ENCODE assay signal across 16 cellular contexts in the genomic region with DNA sequence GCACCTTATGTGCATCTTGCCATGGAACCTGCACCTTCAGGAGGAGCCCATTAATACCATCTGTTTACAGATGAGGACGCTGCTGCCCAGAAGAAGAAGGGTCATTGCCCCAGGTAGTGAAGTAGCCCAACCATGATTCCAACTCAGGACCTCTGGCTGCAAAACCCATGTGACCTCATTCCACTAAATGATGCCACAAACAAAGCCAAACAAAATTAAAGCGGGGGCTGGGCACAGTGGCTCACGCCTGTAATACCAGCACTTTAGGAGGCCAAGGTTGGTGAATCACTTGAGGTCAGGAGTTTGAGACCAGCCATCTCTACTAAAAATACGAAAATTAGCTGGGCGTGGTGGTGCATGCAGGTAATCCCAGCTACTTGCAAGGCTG.
"Had no signal": no experiment of that assay in that cellular context is flagged by ENCODE, and none has a peak within 500 bp of the region (broad histone marks: within the 10 kb centered on the region; RNA-seq: fewer than 3 reads in every experiment).

No MANE protein-coding gene starts in this region.

- H3K27me3 Mint-ChIP-seq: dendritic cell treated with granulocyte-macrophage colony-stimulating factor and Interleukin-4, amounts not matched to agents 40 ng/mL and 50 ng/mL, for 4 days; effector memory CD8-positive, alpha-beta T cell; naive thymus-derived CD4-positive, alpha-beta T cell had no signal

- H3K4me1 ChIP-seq: esophagus muscularis mucosa, gastrocnemius medialis, left ventricle myocardium inferior, right atrium auricular region, tibial artery had no signal

- H3K27ac ChIP-seq: epithelial cell of prostate, esophagus muscularis mucosa, gastrocnemius medialis, left ventricle myocardium inferior, neutrophil, right atrium auricular region, tibial artery had no signal

- H3K9me3 Mint-ChIP-seq: dendritic cell treated with granulocyte-macrophage colony-stimulating factor and Interleukin-4, amounts not matched to agents 40 ng/mL and 50 ng/mL, for 4 days; effector memory CD8-positive, alpha-beta T cell; naive thymus-derived CD4-positive, alpha-beta T cell had no signal

- H3K4me1 Mint-ChIP-seq: naive thymus-derived CD4-positive, alpha-beta T cell had no signal

- ATAC-seq: effector memory CD8-positive, alpha-beta T cell; gastrocnemius medialis; naive thymus-derived CD4-positive, alpha-beta T cell had no signal

- DNase-seq: cerebellar nuclear complex; effector memory CD8-positive, alpha-beta T cell; gastrocnemius medialis; glutamatergic neuron; left ventricle myocardium inferior; mesendoderm; naive thymus-derived CD4-positive, alpha-beta T cell; small intestine; stimulated activated CD4-positive, alpha-beta T cell treated with anti-CD3 and anti-CD28 coated beads, Interleukin-2, amount 100 ng/mL, for 48 hours; stimulated activated naive CD4-positive, alpha-beta T cell treated with Interleukin-2 at 50 U/mL for 16 hours had no signal

- H3K27ac Mint-ChIP-seq: dendritic cell treated with granulocyte-macrophage colony-stimulating factor and Interleukin-4, amounts not matched to agents 40 ng/mL and 50 ng/mL, for 4 days; effector memory CD8-positive, alpha-beta T cell; naive thymus-derived CD4-positive, alpha-beta T cell had no signal

- H3K36me3 ChIP-seq: gastrocnemius medialis, left ventricle myocardium inferior, neutrophil, right atrium auricular region had no signal

- H3K27me3 ChIP-seq: esophagus muscularis mucosa, gastrocnemius medialis, neutrophil, right atrium auricular region, tibial artery had no signal

- H3K4me3 Mint-ChIP-seq: dendritic cell treated with granulocyte-macrophage colony-stimulating factor and Interleukin-4, amounts not matched to agents 40 ng/mL and 50 ng/mL, for 4 days; effector memory CD8-positive, alpha-beta T cell; naive thymus-derived CD4-positive, alpha-beta T cell had no signal

- H3K4me3 ChIP-seq: esophagus muscularis mucosa, gastrocnemius medialis, left ventricle myocardium inferior, right atrium auricular region, tibial artery had no signal

- H3K9me3 ChIP-seq: esophagus muscularis mucosa, gastrocnemius medialis, left ventricle myocardium inferior, neutrophil, right atrium auricular region, tibial artery had no signal
